21 cellular contexts compared by ENCODE assay signal in the genomic region with DNA sequence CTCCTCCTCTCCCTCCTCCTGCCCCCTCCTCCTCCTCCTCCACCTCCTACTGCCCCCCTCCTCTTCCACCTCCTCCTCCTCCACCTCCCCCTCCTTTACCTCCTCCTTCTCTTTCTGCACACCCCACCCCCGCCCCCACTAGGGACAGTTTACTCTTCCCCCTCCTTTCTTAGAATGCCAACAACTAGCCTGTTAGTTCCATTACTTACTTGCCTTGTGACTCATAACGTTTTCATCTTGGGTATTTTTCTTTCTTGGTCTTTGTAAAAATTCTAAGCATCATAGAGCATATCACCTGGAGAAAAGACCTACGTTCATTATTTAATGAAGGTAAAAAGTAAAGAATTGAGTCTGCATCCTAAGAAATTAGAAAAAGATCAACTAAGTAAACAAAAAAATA.
DNase-seq lines count a peak whose midpoint lies in the region; ATAC-seq, FAIRE-seq and TF ChIP-seq lines count a peak whose summit lies in the region.
"Had no signal": no experiment of that assay in that cellular context is flagged by ENCODE, and none has a peak within 500 bp of the region (broad histone marks: within the 10 kb centered on the region; RNA-seq: fewer than 3 reads in every experiment).

No MANE protein-coding gene starts in this region.

- peaks cover 72% of the 10 kb centered on the region for H3K4me1 Mint-ChIP-seq in stimulated activated memory B cell treated with anti-CD40 and anti-IgM and Interleukin-4, amounts not matched to agents 10 μg/mL and 1 μg/mL and 100 μg/mL, for 72 hours

- H3K27ac ChIP-seq in uterus, result no peak overlapping the region
- H3K27ac ChIP-seq: HL-60, RWPE1 had no signal

- H3K27ac Mint-ChIP-seq in stimulated activated memory B cell treated with anti-CD40 and anti-IgM and Interleukin-4, amounts not matched to agents 10 μg/mL and 1 μg/mL and 100 μg/mL, for 72 hours, result peak overlapping the region; percentile 80
- H3K27ac Mint-ChIP-seq: CD8-positive, alpha-beta T cell had no signal

- no peaks in the 10 kb centered on the region for H3K9me3 ChIP-seq in uterus
- H3K9me3 ChIP-seq: sigmoid colon, upper lobe of left lung had no signal

- ATAC-seq in stimulated activated memory B cell treated with anti-CD40 and anti-IgM and Interleukin-4, amounts not matched to agents 10 μg/mL and 1 μg/mL and 100 μg/mL, for 72 hours, result no peak
- ATAC-seq: activated T-cell treated with anti-CD3 and anti-CD28 coated beads, Interleukin-2, amount 50 U/mL, for 4 hours; CD8-positive, alpha-beta T cell; HepG2 had no signal

- no peak for TF ChIP-seq POLR2A in uterus (IDR thresholded peaks at IDR 0.05)

- TF ChIP-seq CTCF in bronchial epithelial cell (IDR thresholded peaks at IDR 0.05; ENCODE audit: insufficient read depth, low read length, severe bottlenecking), result no peak
- TF ChIP-seq CTCF in uterus (IDR thresholded peaks at IDR 0.05), result no peak

- H3K27me3 Mint-ChIP-seq in stimulated activated memory B cell treated with anti-CD40 and anti-IgM and Interleukin-4, amounts not matched to agents 10 μg/mL and 1 μg/mL and 100 μg/mL, for 72 hours, result no peaks in the 10 kb centered on the region

- peaks cover 11% of the 10 kb centered on the region for H3K36me3 Mint-ChIP-seq in stimulated activated memory B cell treated with anti-CD40 and anti-IgM and Interleukin-4, amounts not matched to agents 10 μg/mL and 1 μg/mL and 100 μg/mL, for 72 hours
- H3K36me3 Mint-ChIP-seq: CD8-positive, alpha-beta T cell had no signal

- H3K4me3 ChIP-seq in bronchial epithelial cell (ENCODE audit: low read depth, low read length) (no peak overlapping the region), uterus (no peak overlapping the region)
- H3K4me3 ChIP-seq: sigmoid colon, upper lobe of left lung had no signal

- H3K4me3 Mint-ChIP-seq in stimulated activated memory B cell treated with anti-CD40 and anti-IgM and Interleukin-4, amounts not matched to agents 10 μg/mL and 1 μg/mL and 100 μg/mL, for 72 hours, result no peak overlapping the region
- H3K4me3 Mint-ChIP-seq: activated T-cell treated with anti-CD3 and anti-CD28 coated beads, Interleukin-2, amount 50 U/mL, for 4 hours; CD8-positive, alpha-beta T cell; neural crest cell had no signal

- H3K4me1 ChIP-seq in uterus, result peaks cover 0 to 4% of the 10 kb centered on the region in 2 donors

- intact Hi-C loops in uterus (cut with DNase I; ENCODE audit: low total_unique reads), result no loop called here

- H3K36me3 ChIP-seq in bronchial epithelial cell (ENCODE audit: control insufficient read depth, insufficient read depth, low read length) (no peaks in the 10 kb centered on the region), uterus (no peaks in the 10 kb centered on the region)
- H3K36me3 ChIP-seq: sigmoid colon, upper lobe of left lung had no signal

- DNase-seq in EL (peak; percentile 52), RCC 7860 (ENCODE audit: low spot score) (peak; percentile 59), bronchial epithelial cell (ENCODE audit: low read depth) (peak; percentile 40), NOMO-1 treated with DMSO at 0.1 percent for 48 hours (lab: John Stamatoyannopoulos, UW; ENCODE audit: unreplicated experiment) (no peak), uterus (no peak)
- no peak for DNase-seq in activated CD8-positive, alpha-beta memory T cell treated with anti-CD3 and anti-CD28 coated beads for 24 hours
- DNase-seq: activated naive CD4-positive, alpha-beta T cell treated with anti-CD3 and anti-CD28 coated beads, Interleukin-2, amount 50 U/mL, for 16 hours; activated T-cell treated with anti-CD3 and anti-CD28 coated beads, Interleukin-2, amount 50 U/mL, for 4 hours; CD8-positive, alpha-beta T cell; DMS53; NCI-H1105 treated with DMSO at 0.1 percent for 48 hours; NCI-H510A treated with DMSO at 0.1 percent for 48 hours; NK-92 treated with Interleukin-12 subunit alpha and Interleukin-12 subunit beta, amount 100 ng/mL, for 24 hours; sigmoid colon; stimulated activated CD8-positive, alpha-beta memory T cell treated with anti-CD3 and anti-CD28 coated beads, Interleukin-4, amount 100 ng/mL, for 48 hours; upper lobe of left lung had no signal

- FAIRE-seq in RCC 7860 (lab: Jason Lieb, UNC) (peak; percentile 41), bronchial epithelial cell (lab: Jason Lieb, UNC) (no peak)
- FAIRE-seq: HepG2 had no signal

- H3K27me3 ChIP-seq in bronchial epithelial cell (ENCODE audit: control insufficient read depth, insufficient read depth, low read length) (no peaks in the 10 kb centered on the region), uterus (no peaks in the 10 kb centered on the region)
- H3K27me3 ChIP-seq: sigmoid colon, upper lobe of left lung had no signal

- peaks cover 3% of the 10 kb centered on the region for H3K9me3 Mint-ChIP-seq in stimulated activated memory B cell treated with anti-CD40 and anti-IgM and Interleukin-4, amounts not matched to agents 10 μg/mL and 1 μg/mL and 100 μg/mL, for 72 hours
- H3K9me3 Mint-ChIP-seq: activated T-cell treated with anti-CD3 and anti-CD28 coated beads, Interleukin-2, amount 50 U/mL, for 4 hours; CD8-positive, alpha-beta T cell; neural crest cell had no signal

Comparison
In these comparisons a context has a peak if more than half of its experiments do, and no peak if none do; other contexts are left out.
1. DNase-seq: peak in EL (single experiment), RCC 7860 (single experiment) and bronchial epithelial cell (single experiment); none in NOMO-1 treated with DMSO at 0.1 percent for 48 hours (single experiment), uterus (0 of 2) and activated CD8-positive, alpha-beta memory T cell treated with anti-CD3 and anti-CD28 coated beads for 24 hours (single experiment).